14 cellular contexts compared by ENCODE assay signal in genomic region chr2:179107179-179107541, GRCh38. TPM values are rescaled to one million over a fixed set of nuclear protein-coding genes. Genes with fewer than 3 reads are reported as not detected.
DNase-seq lines count a peak whose midpoint lies in the region; ATAC-seq and TF ChIP-seq lines count a peak whose summit lies in the region.
"Had no signal": no experiment of that assay in that cellular context is flagged by ENCODE, and none has a peak within 500 bp of the region (broad histone marks: within the 10 kb centered on the region; RNA-seq: fewer than 3 reads in every experiment).

No MANE protein-coding gene starts in this region.

- H3K9me3 Mint-ChIP-seq in MCF 10A (ENCODE audit: unreplicated experiment): no peaks in the 10 kb centered on the region
- no peaks in the 10 kb centered on the region for H3K9me3 Mint-ChIP-seq in activated T-helper 1 cell treated with anti-CD3 and anti-CD28 coated beads, Interleukin-12 subunit alpha, Interleukin-12 subunit beta, Interleukin-2, Interleukin-4 antibody, amounts not matched to agents 30 ng/mL and 10 ng/mL and 1 ng/mL, durations not matched to agents 14 hours and 24 hours and 36 hours
- peaks cover 2% of the 10 kb centered on the region for H3K9me3 Mint-ChIP-seq in stimulated activated effector memory CD8-positive, alpha-beta T cell treated with anti-CD3 and anti-CD28 coated beads, Interleukin-12 subunit alpha, Interleukin-12 subunit beta, amount 100 ng/mL, for 72 hours

- H3K4me1 ChIP-seq in breast epithelium (no peaks in the 10 kb centered on the region), fibroblast of lung (ENCODE audit: control insufficient read depth, extremely low read depth, insufficient read depth, low read length) (peaks cover 9% of the 10 kb centered on the region), transverse colon (peaks cover 0 to 30% (median 16%) of the 10 kb centered on the region in 4 donors)
- H3K4me1 ChIP-seq: parathyroid adenoma had no signal

- POLR2A ChIA-PET in MCF 10A (lab: Yijun Ruan, JAX): interaction anchor here (0.7 to 1.2 kb wide), 3 partner anchors 10 to 229 kb away, joined by 3 to 4 read pairs (median 3); no protein-coding TSS in a partner anchor

- no peaks in the 10 kb centered on the region for H4K20me1 ChIP-seq in fibroblast of lung (ENCODE audit: control insufficient read depth, extremely low read depth, insufficient read depth, low read length)

- H3K4me3 Mint-ChIP-seq in MCF 10A (ENCODE audit: unreplicated experiment): peak overlapping the region; percentile 33
- peak overlapping the region; percentile 32 for H3K4me3 Mint-ChIP-seq in activated T-helper 1 cell treated with anti-CD3 and anti-CD28 coated beads, Interleukin-12 subunit alpha, Interleukin-12 subunit beta, Interleukin-2, Interleukin-4 antibody, amounts not matched to agents 30 ng/mL and 10 ng/mL and 1 ng/mL, durations not matched to agents 14 hours and 24 hours and 36 hours
- H3K4me3 Mint-ChIP-seq in stimulated activated effector memory CD8-positive, alpha-beta T cell treated with anti-CD3 and anti-CD28 coated beads, Interleukin-12 subunit alpha, Interleukin-12 subunit beta, amount 100 ng/mL, for 72 hours: no peak overlapping the region

- no peak for ATAC-seq in GM18502 (IDR thresholded peaks at IDR 0.05; ENCODE audit: poor library complexity, unreplicated experiment)
- no peak for ATAC-seq in stimulated activated effector memory CD8-positive, alpha-beta T cell treated with anti-CD3 and anti-CD28 coated beads, Interleukin-12 subunit alpha, Interleukin-12 subunit beta, amount 100 ng/mL, for 72 hours

- H3K9me3 ChIP-seq in breast epithelium (no peaks in the 10 kb centered on the region), fibroblast of lung (ENCODE audit: control insufficient read depth, insufficient read depth, low read depth, low read length) (no peaks in the 10 kb centered on the region), transverse colon (no peaks in the 10 kb centered on the region)
- H3K9me3 ChIP-seq: vagina had no signal

- TF ChIP-seq POLR2A in breast epithelium (IDR thresholded peaks at IDR 0.05) (no peak), transverse colon (IDR thresholded peaks at IDR 0.05) (no peak)

- no peaks in the 10 kb centered on the region for H3K27me3 ChIP-seq in breast epithelium
- H3K27me3 ChIP-seq in fibroblast of lung (ENCODE audit: control insufficient read depth, insufficient read depth, low read length): no peaks in the 10 kb centered on the region
- H3K27me3 ChIP-seq in transverse colon: no peaks in the 10 kb centered on the region
- H3K27me3 ChIP-seq: vagina had no signal

- no peak overlapping the region for H3K9ac ChIP-seq in fibroblast of lung (ENCODE audit: insufficient read depth, low read length)
- H3K9ac ChIP-seq: parathyroid adenoma had no signal

- TF ChIP-seq CTCF in MCF 10A (IDR thresholded peaks at IDR 0.05; ENCODE audit: unreplicated experiment) (no peak), breast epithelium (IDR thresholded peaks at IDR 0.05) (no peak), fibroblast of lung (conservative IDR thresholded peaks at IDR 0.05 in 1 of 2, IDR thresholded peaks at IDR 0.05 in 1 of 2; ENCODE audit: low read depth in 1 of 2, low read length in 2 of 2) (no peak), transverse colon (IDR thresholded peaks at IDR 0.05) (no peak)

- peaks cover 37% of the 10 kb centered on the region for H3K36me3 Mint-ChIP-seq in MCF 10A (ENCODE audit: insufficient read depth, unreplicated experiment)
- peaks cover 28% of the 10 kb centered on the region for H3K36me3 Mint-ChIP-seq in activated T-helper 1 cell treated with anti-CD3 and anti-CD28 coated beads, Interleukin-12 subunit alpha, Interleukin-12 subunit beta, Interleukin-2, Interleukin-4 antibody, amounts not matched to agents 30 ng/mL and 10 ng/mL and 1 ng/mL, durations not matched to agents 14 hours and 24 hours and 36 hours (ENCODE audit: low read depth)
- H3K36me3 Mint-ChIP-seq in stimulated activated effector memory CD8-positive, alpha-beta T cell treated with anti-CD3 and anti-CD28 coated beads, Interleukin-12 subunit alpha, Interleukin-12 subunit beta, amount 100 ng/mL, for 72 hours: no peaks in the 10 kb centered on the region

- in situ Hi-C loops in transverse colon (cut with MboI; ENCODE audit: low pct_ligation_motif_present in 1 of 4, low pct_unique_long_range_greater_than_20kb in 1 of 4, low sequenced_read_pairs in 3 of 4): no loop called here

- BruUV-seq in MCF 10A (replicated peaks; lab: Mats Ljungman, UMichigan): no TSS peak

- no peak for TF ChIP-seq EP300 in transverse colon (IDR thresholded peaks at IDR 0.05; ENCODE audit: low read depth)

- H2AFZ ChIP-seq in fibroblast of lung (ENCODE audit: low read length): no peak overlapping the region
- H2AFZ ChIP-seq: parathyroid adenoma had no signal

- peak overlapping the region; percentile 91 for H3K27ac Mint-ChIP-seq in MCF 10A (ENCODE audit: low read depth, unreplicated experiment)
- H3K27ac Mint-ChIP-seq in activated T-helper 1 cell treated with anti-CD3 and anti-CD28 coated beads, Interleukin-12 subunit alpha, Interleukin-12 subunit beta, Interleukin-2, Interleukin-4 antibody, amounts not matched to agents 30 ng/mL and 10 ng/mL and 1 ng/mL, durations not matched to agents 14 hours and 24 hours and 36 hours: peak overlapping the region; percentile 29
- no peak overlapping the region for H3K27ac Mint-ChIP-seq in stimulated activated effector memory CD8-positive, alpha-beta T cell treated with anti-CD3 and anti-CD28 coated beads, Interleukin-12 subunit alpha, Interleukin-12 subunit beta, amount 100 ng/mL, for 72 hours

- H3K36me3 ChIP-seq in breast epithelium: peaks cover 6% of the 10 kb centered on the region
- no peaks in the 10 kb centered on the region for H3K36me3 ChIP-seq in fibroblast of lung (ENCODE audit: control insufficient read depth, insufficient read depth, low read length)
- H3K36me3 ChIP-seq in transverse colon: peaks cover 0 to 11% (median 0%) of the 10 kb centered on the region in 4 donors

- CTCF ChIA-PET in MCF 10A (lab: Yijun Ruan, JAX): interaction anchor here (0.6 to 1.4 kb wide), 4 partner anchors 23 to 347 kb away, joined by 3 to 6 read pairs (median 3); no protein-coding TSS in a partner anchor

- H3K79me2 ChIP-seq in fibroblast of lung (ENCODE audit: control insufficient read depth, insufficient read depth, low read length): no peaks in the 10 kb centered on the region
- H3K79me2 ChIP-seq: parathyroid adenoma had no signal

- DNase-seq in MCF 10A (ENCODE audit: unreplicated experiment) (no peak), breast epithelium (ENCODE audit: low spot score in 2 of 2) (no peak), fibroblast of lung (ENCODE audit: low read depth in 2 of 2) (no peak), transverse colon (no peak), kidney tubule cell (ENCODE audit: low spot score) (no peak)
- no peak for DNase-seq in activated T-helper 1 cell treated with anti-CD3 and anti-CD28 coated beads, Interleukin-12 subunit alpha, Interleukin-12 subunit beta, Interleukin-2, Interleukin-4 antibody, amounts not matched to agents 30 ng/mL and 10 ng/mL and 1 ng/mL, durations not matched to agents 14 hours and 24 hours and 36 hours (ENCODE audit: low spot score)
- no peak for DNase-seq in stimulated activated effector memory CD8-positive, alpha-beta T cell treated with anti-CD3 and anti-CD28 coated beads, Interleukin-12 subunit alpha, Interleukin-12 subunit beta, amount 100 ng/mL, for 72 hours (ENCODE audit: low spot score in 2 of 2)
- DNase-seq: activated gamma-delta T cell, H7 had no signal

- peaks cover 38% of the 10 kb centered on the region for H3K4me1 Mint-ChIP-seq in MCF 10A (ENCODE audit: insufficient read depth, unreplicated experiment)
- peaks cover 46% of the 10 kb centered on the region for H3K4me1 Mint-ChIP-seq in activated T-helper 1 cell treated with anti-CD3 and anti-CD28 coated beads, Interleukin-12 subunit alpha, Interleukin-12 subunit beta, Interleukin-2, Interleukin-4 antibody, amounts not matched to agents 30 ng/mL and 10 ng/mL and 1 ng/mL, durations not matched to agents 14 hours and 24 hours and 36 hours (ENCODE audit: low read depth)
- no peaks in the 10 kb centered on the region for H3K4me1 Mint-ChIP-seq in stimulated activated effector memory CD8-positive, alpha-beta T cell treated with anti-CD3 and anti-CD28 coated beads, Interleukin-12 subunit alpha, Interleukin-12 subunit beta, amount 100 ng/mL, for 72 hours

- H3K27me3 Mint-ChIP-seq in MCF 10A (ENCODE audit: insufficient read depth, unreplicated experiment): no peaks in the 10 kb centered on the region
- H3K27me3 Mint-ChIP-seq in activated T-helper 1 cell treated with anti-CD3 and anti-CD28 coated beads, Interleukin-12 subunit alpha, Interleukin-12 subunit beta, Interleukin-2, Interleukin-4 antibody, amounts not matched to agents 30 ng/mL and 10 ng/mL and 1 ng/mL, durations not matched to agents 14 hours and 24 hours and 36 hours (ENCODE audit: insufficient read depth): no peaks in the 10 kb centered on the region

- intact Hi-C loops in MCF 10A (cut with micrococcal nuclease): no loop called here
- intact Hi-C loops in breast epithelium (cut with DNase I; ENCODE audit: low total_unique reads): no loop called here
- intact Hi-C loops in activated T-helper 1 cell treated with anti-CD3 and anti-CD28 coated beads, Interleukin-12 subunit alpha, Interleukin-12 subunit beta, Interleukin-2, Interleukin-4 antibody, amounts not matched to agents 30 ng/mL and 10 ng/mL and 1 ng/mL, durations not matched to agents 14 hours and 24 hours and 36 hours (cut with micrococcal nuclease): loop anchor here (1.0 to 10.0 kb wide), 3 partner anchors 60 to 158 kb away; partner anchors contain the start of gene SESTD1
- intact Hi-C loops in transverse colon (cut with DNase I; ENCODE audit: low total_unique reads): no loop called here

- no peak overlapping the region for H3K4me2 ChIP-seq in fibroblast of lung (ENCODE audit: extremely low read depth, insufficient read depth, low read length)

- no peak overlapping the region for H3K4me3 ChIP-seq in breast epithelium
- no peak overlapping the region for H3K4me3 ChIP-seq in fibroblast of lung (replicated peaks in 1 of 4; ENCODE audit: control extremely low read depth in 1 of 4, insufficient read depth in 1 of 4, low read depth in 3 of 4, low read length in 4 of 4)
- H3K4me3 ChIP-seq in transverse colon: no peak overlapping the region
- H3K4me3 ChIP-seq: coronary artery, SK-N-MC, vagina had no signal

- H3K27ac ChIP-seq in breast epithelium: peak overlapping the region in 1 of 2 donors; percentile 11
- H3K27ac ChIP-seq in fibroblast of lung (ENCODE audit: insufficient read depth, low read length): peak overlapping the region; percentile 13
- H3K27ac ChIP-seq in transverse colon: peak overlapping the region in 3 of 4 donors; percentile 7 to 62 (median 43)
- H3K27ac ChIP-seq: parathyroid adenoma, SK-N-MC, vagina had no signal

RNA-seq across cellular contexts. Expression of gene CCDC141, which starts 57.2 kb away (rescaled TPM):
- total RNA-seq in MCF 10A (2022): not detected in 2 replicates
- 10 to 100 TPM in 1 of 3 donors, 1 to 10 TPM in 2; 1.3 to 11.7 (median 2.2) TPM for total RNA-seq in breast epithelium
- 0.78 and 1.2 TPM in 2 replicates for total RNA-seq in activated T-helper 1 cell treated with anti-CD3 and anti-CD28 coated beads, Interleukin-12 subunit alpha, Interleukin-12 subunit beta, Interleukin-2, Interleukin-4 antibody, amounts not matched to agents 30 ng/mL and 10 ng/mL and 1 ng/mL, durations not matched to agents 14 hours and 24 hours and 36 hours
- total RNA-seq in fibroblast of lung: under 0.01 and 0.17 TPM in 2 replicates
- 0.03 and 0.05 TPM in 2 replicates for polyA plus RNA-seq in fibroblast of lung
- 0.03 TPM in 2 replicates for polyA plus RNA-seq in fibroblast of lung (2012)
- polyA minus RNA-seq in fibroblast of lung (ENCODE audit: low replicate concordance): not detected in 2 replicates
- 1 to 10 TPM in 3 of 4 donors, under 1 TPM in 1; 0.40 to 8.6 (median 2.4) TPM for total RNA-seq in transverse colon
